Comparison of ENCODE assay signal across 1 cellular context in the genomic region with DNA sequence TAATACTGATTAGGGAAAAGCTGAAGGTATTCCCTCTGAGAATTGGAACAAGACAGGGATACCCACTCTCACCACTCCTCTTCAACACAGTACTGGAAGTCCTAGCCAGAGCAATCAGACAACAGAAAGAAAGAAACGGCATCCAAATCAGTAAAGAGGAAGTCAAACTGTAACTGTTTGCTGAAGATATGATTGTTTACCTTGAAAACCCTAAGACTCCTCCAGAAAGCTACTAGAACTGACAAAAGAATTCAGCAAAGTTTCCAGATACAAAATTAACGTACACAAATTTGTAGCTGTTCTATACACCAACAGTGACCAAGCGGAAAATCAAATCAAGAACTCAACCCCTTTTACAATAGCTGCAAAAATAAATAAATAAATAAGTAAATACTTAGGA.
TF ChIP-seq lines count a peak whose summit lies in the region.

No MANE protein-coding gene starts in this region.

TF ChIP-seq in K562, 482 proteins besides CTCF, POLR2A, EP300 and RAD21 (continued from another document):
- TF ChIP-seq, protein P1, sequence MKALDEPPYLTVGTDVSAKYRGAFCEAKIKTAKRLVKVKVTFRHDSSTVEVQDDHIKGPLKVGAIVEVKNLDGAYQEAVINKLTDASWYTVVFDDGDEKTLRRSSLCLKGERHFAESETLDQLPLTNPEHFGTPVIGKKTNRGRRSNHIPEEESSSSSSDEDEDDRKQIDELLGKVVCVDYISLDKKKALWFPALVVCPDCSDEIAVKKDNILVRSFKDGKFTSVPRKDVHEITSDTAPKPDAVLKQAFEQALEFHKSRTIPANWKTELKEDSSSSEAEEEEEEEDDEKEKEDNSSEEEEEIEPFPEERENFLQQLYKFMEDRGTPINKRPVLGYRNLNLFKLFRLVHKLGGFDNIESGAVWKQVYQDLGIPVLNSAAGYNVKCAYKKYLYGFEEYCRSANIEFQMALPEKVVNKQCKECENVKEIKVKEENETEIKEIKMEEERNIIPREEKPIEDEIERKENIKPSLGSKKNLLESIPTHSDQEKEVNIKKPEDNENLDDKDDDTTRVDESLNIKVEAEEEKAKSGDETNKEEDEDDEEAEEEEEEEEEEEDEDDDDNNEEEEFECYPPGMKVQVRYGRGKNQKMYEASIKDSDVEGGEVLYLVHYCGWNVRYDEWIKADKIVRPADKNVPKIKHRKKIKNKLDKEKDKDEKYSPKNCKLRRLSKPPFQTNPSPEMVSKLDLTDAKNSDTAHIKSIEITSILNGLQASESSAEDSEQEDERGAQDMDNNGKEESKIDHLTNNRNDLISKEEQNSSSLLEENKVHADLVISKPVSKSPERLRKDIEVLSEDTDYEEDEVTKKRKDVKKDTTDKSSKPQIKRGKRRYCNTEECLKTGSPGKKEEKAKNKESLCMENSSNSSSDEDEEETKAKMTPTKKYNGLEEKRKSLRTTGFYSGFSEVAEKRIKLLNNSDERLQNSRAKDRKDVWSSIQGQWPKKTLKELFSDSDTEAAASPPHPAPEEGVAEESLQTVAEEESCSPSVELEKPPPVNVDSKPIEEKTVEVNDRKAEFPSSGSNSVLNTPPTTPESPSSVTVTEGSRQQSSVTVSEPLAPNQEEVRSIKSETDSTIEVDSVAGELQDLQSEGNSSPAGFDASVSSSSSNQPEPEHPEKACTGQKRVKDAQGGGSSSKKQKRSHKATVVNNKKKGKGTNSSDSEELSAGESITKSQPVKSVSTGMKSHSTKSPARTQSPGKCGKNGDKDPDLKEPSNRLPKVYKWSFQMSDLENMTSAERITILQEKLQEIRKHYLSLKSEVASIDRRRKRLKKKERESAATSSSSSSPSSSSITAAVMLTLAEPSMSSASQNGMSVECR (CRISPR knock-in tag; IDR thresholded peaks at IDR 0.05), result no peak
- TF ChIP-seq SIN3B (IDR thresholded peaks at IDR 0.05; ENCODE audit: low read depth) (no peak), RFX7 (CRISPR knock-in tag; IDR thresholded peaks at IDR 0.05) (no peak), ZNF586 (CRISPR knock-in tag; conservative IDR thresholded peaks at IDR 0.05) (no peak), HMG20B (CRISPR knock-in tag; IDR thresholded peaks at IDR 0.05) (no peak), PHF20 (IDR thresholded peaks at IDR 0.05; ENCODE audit: partially characterized antibody) (no peak), MTA1 (IDR thresholded peaks at IDR 0.05; ENCODE audit: borderline replicate concordance) (no peak), EZH2 (IDR thresholded peaks at IDR 0.05; ENCODE audit: borderline replicate concordance, low read depth, low read length) (no peak), MTA2 (IDR thresholded peaks at IDR 0.05; ENCODE audit: low read depth) (peak; percentile 55; the same call in 1 of the 2 replicates), ZNF41 (CRISPR knock-in tag; conservative IDR thresholded peaks at IDR 0.05) (no peak), HDAC3 (IDR thresholded peaks at IDR 0.05; ENCODE audit: borderline replicate concordance, partially characterized antibody) (no peak), FOXK2 (conservative IDR thresholded peaks at IDR 0.05 in 1 of 2, IDR thresholded peaks at IDR 0.05 in 1 of 2; ENCODE audit: low read depth in 2 of 2) (no peak; a peak in 1 of 4 replicates), HNRNPUL1 (IDR thresholded peaks at IDR 0.05; ENCODE audit: low read length) (no peak), ZNF77 (CRISPR knock-in tag; IDR thresholded peaks at IDR 0.05) (no peak), KLF10 (CRISPR knock-in tag; IDR thresholded peaks at IDR 0.05) (no peak), CHD1 (IDR thresholded peaks at IDR 0.05; ENCODE audit: low read length) (no peak), ZBTB1 (CRISPR knock-in tag; IDR thresholded peaks at IDR 0.05; ENCODE audit: borderline replicate concordance, low read depth) (no peak), CBX2 (IDR thresholded peaks at IDR 0.05; ENCODE audit: insufficient read depth, low read length, poor library complexity, severe bottlenecking) (no peak), TEAD4 (IDR thresholded peaks at IDR 0.05; ENCODE audit: low read length) (peak; percentile 70), TEAD4 (CRISPR knock-in tag; IDR thresholded peaks at IDR 0.05; ENCODE audit: borderline replicate concordance) (no peak), PTRF (tag; IDR thresholded peaks at IDR 0.05) (no peak), ZBED1 (IDR thresholded peaks at IDR 0.05) (no peak), CBX1 (IDR thresholded peaks at IDR 0.05; ENCODE audit: low read depth) (no peak), FOXM1 (IDR thresholded peaks at IDR 0.05; ENCODE audit: low read depth) (peak; percentile 28; the same call in 1 of the 2 replicates), FOXM1 (CRISPR knock-in tag; IDR thresholded peaks at IDR 0.05; ENCODE audit: low read depth) (no peak), CBFA2T3 (IDR thresholded peaks at IDR 0.05) (peak; percentile 62), ZNF140 (CRISPR knock-in tag; IDR thresholded peaks at IDR 0.05) (no peak), JUND (IDR thresholded peaks at IDR 0.05; ENCODE audit: borderline replicate concordance, low read depth, low read length) (0 out of 2 replicates have a peak, but pooled peaks have one; percentile 13), JUND (tag; IDR thresholded peaks at IDR 0.05; ENCODE audit: borderline replicate concordance, low read depth, low read length) (no peak; the same call in 2 of the 3 replicates), KHSRP (IDR thresholded peaks at IDR 0.05) (no peak), ZNF23 (CRISPR knock-in tag; IDR thresholded peaks at IDR 0.05) (no peak)
- TF ChIP-seq, protein P2, sequence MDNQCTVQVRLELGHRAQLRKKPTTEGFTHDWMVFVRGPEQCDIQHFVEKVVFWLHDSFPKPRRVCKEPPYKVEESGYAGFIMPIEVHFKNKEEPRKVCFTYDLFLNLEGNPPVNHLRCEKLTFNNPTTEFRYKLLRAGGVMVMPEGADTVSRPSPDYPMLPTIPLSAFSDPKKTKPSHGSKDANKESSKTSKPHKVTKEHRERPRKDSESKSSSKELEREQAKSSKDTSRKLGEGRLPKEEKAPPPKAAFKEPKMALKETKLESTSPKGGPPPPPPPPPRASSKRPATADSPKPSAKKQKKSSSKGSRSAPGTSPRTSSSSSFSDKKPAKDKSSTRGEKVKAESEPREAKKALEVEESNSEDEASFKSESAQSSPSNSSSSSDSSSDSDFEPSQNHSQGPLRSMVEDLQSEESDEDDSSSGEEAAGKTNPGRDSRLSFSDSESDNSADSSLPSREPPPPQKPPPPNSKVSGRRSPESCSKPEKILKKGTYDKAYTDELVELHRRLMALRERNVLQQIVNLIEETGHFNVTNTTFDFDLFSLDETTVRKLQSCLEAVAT (IDR thresholded peaks at IDR 0.05), result no peak
- TF ChIP-seq, protein P3, sequence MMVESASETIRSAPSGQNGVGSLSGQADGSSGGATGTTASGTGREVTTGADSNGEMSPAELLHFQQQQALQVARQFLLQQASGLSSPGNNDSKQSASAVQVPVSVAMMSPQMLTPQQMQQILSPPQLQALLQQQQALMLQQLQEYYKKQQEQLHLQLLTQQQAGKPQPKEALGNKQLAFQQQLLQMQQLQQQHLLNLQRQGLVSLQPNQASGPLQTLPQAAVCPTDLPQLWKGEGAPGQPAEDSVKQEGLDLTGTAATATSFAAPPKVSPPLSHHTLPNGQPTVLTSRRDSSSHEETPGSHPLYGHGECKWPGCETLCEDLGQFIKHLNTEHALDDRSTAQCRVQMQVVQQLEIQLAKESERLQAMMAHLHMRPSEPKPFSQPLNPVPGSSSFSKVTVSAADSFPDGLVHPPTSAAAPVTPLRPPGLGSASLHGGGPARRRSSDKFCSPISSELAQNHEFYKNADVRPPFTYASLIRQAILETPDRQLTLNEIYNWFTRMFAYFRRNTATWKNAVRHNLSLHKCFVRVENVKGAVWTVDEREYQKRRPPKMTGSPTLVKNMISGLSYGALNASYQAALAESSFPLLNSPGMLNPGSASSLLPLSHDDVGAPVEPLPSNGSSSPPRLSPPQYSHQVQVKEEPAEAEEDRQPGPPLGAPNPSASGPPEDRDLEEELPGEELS (CRISPR knock-in tag; IDR thresholded peaks at IDR 0.05; ENCODE audit: borderline replicate concordance), result no peak
- TF ChIP-seq, protein P4, sequence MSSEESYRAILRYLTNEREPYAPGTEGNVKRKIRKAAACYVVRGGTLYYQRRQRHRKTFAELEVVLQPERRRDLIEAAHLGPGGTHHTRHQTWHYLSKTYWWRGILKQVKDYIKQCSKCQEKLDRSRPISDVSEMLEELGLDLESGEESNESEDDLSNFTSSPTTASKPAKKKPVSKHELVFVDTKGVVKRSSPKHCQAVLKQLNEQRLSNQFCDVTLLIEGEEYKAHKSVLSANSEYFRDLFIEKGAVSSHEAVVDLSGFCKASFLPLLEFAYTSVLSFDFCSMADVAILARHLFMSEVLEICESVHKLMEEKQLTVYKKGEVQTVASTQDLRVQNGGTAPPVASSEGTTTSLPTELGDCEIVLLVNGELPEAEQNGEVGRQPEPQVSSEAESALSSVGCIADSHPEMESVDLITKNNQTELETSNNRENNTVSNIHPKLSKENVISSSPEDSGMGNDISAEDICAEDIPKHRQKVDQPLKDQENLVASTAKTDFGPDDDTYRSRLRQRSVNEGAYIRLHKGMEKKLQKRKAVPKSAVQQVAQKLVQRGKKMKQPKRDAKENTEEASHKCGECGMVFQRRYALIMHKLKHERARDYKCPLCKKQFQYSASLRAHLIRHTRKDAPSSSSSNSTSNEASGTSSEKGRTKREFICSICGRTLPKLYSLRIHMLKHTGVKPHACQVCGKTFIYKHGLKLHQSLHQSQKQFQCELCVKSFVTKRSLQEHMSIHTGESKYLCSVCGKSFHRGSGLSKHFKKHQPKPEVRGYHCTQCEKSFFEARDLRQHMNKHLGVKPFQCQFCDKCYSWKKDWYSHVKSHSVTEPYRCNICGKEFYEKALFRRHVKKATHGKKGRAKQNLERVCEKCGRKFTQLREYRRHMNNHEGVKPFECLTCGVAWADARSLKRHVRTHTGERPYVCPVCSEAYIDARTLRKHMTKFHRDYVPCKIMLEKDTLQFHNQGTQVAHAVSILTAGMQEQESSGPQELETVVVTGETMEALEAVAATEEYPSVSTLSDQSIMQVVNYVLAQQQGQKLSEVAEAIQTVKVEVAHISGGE (CRISPR knock-in tag; IDR thresholded peaks at IDR 0.05), result no peak
- TF ChIP-seq, protein P5, sequence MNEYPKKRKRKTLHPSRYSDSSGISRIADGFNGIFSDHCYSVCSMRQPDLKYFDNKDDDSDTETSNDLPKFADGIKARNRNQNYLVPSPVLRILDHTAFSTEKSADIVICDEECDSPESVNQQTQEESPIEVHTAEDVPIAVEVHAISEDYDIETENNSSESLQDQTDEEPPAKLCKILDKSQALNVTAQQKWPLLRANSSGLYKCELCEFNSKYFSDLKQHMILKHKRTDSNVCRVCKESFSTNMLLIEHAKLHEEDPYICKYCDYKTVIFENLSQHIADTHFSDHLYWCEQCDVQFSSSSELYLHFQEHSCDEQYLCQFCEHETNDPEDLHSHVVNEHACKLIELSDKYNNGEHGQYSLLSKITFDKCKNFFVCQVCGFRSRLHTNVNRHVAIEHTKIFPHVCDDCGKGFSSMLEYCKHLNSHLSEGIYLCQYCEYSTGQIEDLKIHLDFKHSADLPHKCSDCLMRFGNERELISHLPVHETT (CRISPR knock-in tag; conservative IDR thresholded peaks at IDR 0.05 in 1 of 2, IDR thresholded peaks at IDR 0.05 in 1 of 2), result 0 out of 4 replicates have a peak, but pooled peaks of 1 of the 2 experiments have one; percentile 35
